Comparison of ENCODE assay signal across 23 cellular contexts in genomic region chr10:107490389-107490788, GRCh38.
DNase-seq lines count a peak whose midpoint lies in the region; ATAC-seq, FAIRE-seq and TF ChIP-seq lines count a peak whose summit lies in the region.
"Had no signal": no experiment of that assay in that cellular context is flagged by ENCODE, and none has a peak within 500 bp of the region (broad histone marks: within the 10 kb centered on the region; RNA-seq: fewer than 3 reads in every experiment).

No MANE protein-coding gene starts in this region.

- H3K27me3 ChIP-seq in liver (ENCODE audit: control insufficient read depth in 4 of 4, insufficient read depth in 4 of 4, low read length in 3 of 4): no peaks in the 10 kb centered on the region
- H3K27me3 ChIP-seq in HepG2 (ENCODE audit: control insufficient read depth in 1 of 2, insufficient read depth in 2 of 2, low read length in 2 of 2): no peaks in the 10 kb centered on the region
- H3K27me3 ChIP-seq in right lobe of liver: no peaks in the 10 kb centered on the region
- H3K27me3 ChIP-seq in endodermal cell (ENCODE audit: control insufficient read depth, insufficient read depth, low read length, poor library complexity, severe bottlenecking): no peaks in the 10 kb centered on the region
- H3K27me3 ChIP-seq: BLaER1 had no signal

- no peak for DNase-seq in HepG2 (ENCODE audit: low spot score)
- peak; percentile 16 for DNase-seq in cerebellum (ENCODE audit: low spot score)
- peak in 1 of 3 donors; percentile 53 for DNase-seq in right lobe of liver
- DNase-seq in NCI-H510A treated with DMSO at 0.1 percent for 48 hours (lab: John Stamatoyannopoulos, UW): no peak
- no peak for DNase-seq in endodermal cell
- DNase-seq: Caco-2; CD4-positive, CD25-positive, alpha-beta regulatory T cell; CD8-positive, alpha-beta T cell; DMS153; DND-41; GDM1; GM23248; H7; HCEC 1CT had no signal

- H3K9ac ChIP-seq in liver (ENCODE audit: low read depth in 1 of 2, low read length in 2 of 2): no peak overlapping the region
- no peak overlapping the region for H3K9ac ChIP-seq in HepG2 (ENCODE audit: insufficient read depth, low read depth, low read length)
- no peak overlapping the region for H3K9ac ChIP-seq in endodermal cell (ENCODE audit: extremely low read depth, low read length, poor library complexity, severe bottlenecking)
- H3K9ac ChIP-seq: BLaER1, GM23248 had no signal

- H3K9me3 Mint-ChIP-seq in endodermal cell: no peaks in the 10 kb centered on the region

- in situ Hi-C loops in HepG2 (cut with HindIII; ENCODE audit: extremely low pct_ligation_motif_present, low pct_unique_long_range_greater_than_20kb): no loop called here

- CTCF ChIA-PET in HepG2 (lab: Yijun Ruan, JAX; ENCODE audit: low intra/inter-chr PET ratio, low total read pairs): no interaction called here

- H2AFZ ChIP-seq in HepG2 (ENCODE audit: low read length): no peak overlapping the region
- H2AFZ ChIP-seq: GM23248 had no signal

- TF ChIP-seq CTCF in liver (IDR thresholded peaks at IDR 0.05; ENCODE audit: low read depth, low read length, missing input control) (no peak), HepG2 (CRISPR knock-in tag; IDR thresholded peaks at IDR 0.05) (no peak), right lobe of liver (IDR thresholded peaks at IDR 0.05) (no peak), endodermal cell (conservative IDR thresholded peaks at IDR 0.05) (no peak)

- H3K79me2 ChIP-seq in HepG2 (ENCODE audit: insufficient read depth, low read length): no peaks in the 10 kb centered on the region

- H3K4me1 ChIP-seq in liver (ENCODE audit: control insufficient read depth in 4 of 4, insufficient read depth in 4 of 4, low read length in 3 of 4) (peaks cover 0 to 18% (median 10%) of the 10 kb centered on the region in 4 donors), HepG2 (ENCODE audit: insufficient read depth, low read length) (no peaks in the 10 kb centered on the region), right lobe of liver (peaks cover 0 to 4% (median 0%) of the 10 kb centered on the region in 4 donors), endodermal cell (ENCODE audit: control insufficient read depth, insufficient read depth, low read length) (peaks cover 3% of the 10 kb centered on the region)
- H3K4me1 ChIP-seq: BLaER1, Caco-2 had no signal

- TF ChIP-seq RAD21 in liver (IDR thresholded peaks at IDR 0.05) (peak; percentile 3 to 36), HepG2 (CRISPR knock-in tag; IDR thresholded peaks at IDR 0.05) (no peak)

- no peak overlapping the region for H3K4me3 Mint-ChIP-seq in endodermal cell
- H3K4me3 Mint-ChIP-seq: B cell; CD4-positive, CD25-positive, alpha-beta regulatory T cell; CD8-positive, alpha-beta T cell had no signal

- no peak for TF ChIP-seq POLR2A in HepG2 (IDR thresholded peaks at IDR 0.05; ENCODE audit: insufficient read depth in 1 of 2, low read depth in 2 of 2, low read length in 2 of 2)
- no peak for TF ChIP-seq POLR2A in right lobe of liver (IDR thresholded peaks at IDR 0.05)

- H3K27ac ChIP-seq in liver (ENCODE audit: low read depth in 1 of 2, low read length in 2 of 2): no peak overlapping the region
- no peak overlapping the region for H3K27ac ChIP-seq in HepG2 (ENCODE audit: extremely low read length, insufficient read depth, low read length)
- H3K27ac ChIP-seq in right lobe of liver: no peak overlapping the region
- H3K27ac ChIP-seq in endodermal cell (ENCODE audit: low read depth, low read length): no peak overlapping the region
- H3K27ac ChIP-seq: 22Rv1, BLaER1, C4-2B, GM23248 had no signal

- H3K36me3 ChIP-seq in liver (ENCODE audit: control insufficient read depth in 4 of 4, insufficient read depth in 3 of 4, low read depth in 1 of 4, low read length in 3 of 4): no peaks in the 10 kb centered on the region
- H3K36me3 ChIP-seq in HepG2 (replicated peaks in 1 of 2; ENCODE audit: control insufficient read depth in 1 of 2, insufficient read depth in 2 of 2, low read length in 2 of 2): no peaks in the 10 kb centered on the region
- no peaks in the 10 kb centered on the region for H3K36me3 ChIP-seq in right lobe of liver
- H3K36me3 ChIP-seq in endodermal cell (ENCODE audit: control insufficient read depth, insufficient read depth, low read length): no peaks in the 10 kb centered on the region
- H3K36me3 ChIP-seq: BLaER1 had no signal

- no peak overlapping the region for H3K4me3 ChIP-seq in liver (ENCODE audit: low read depth in 1 of 3, low read length in 3 of 3)
- no peak overlapping the region for H3K4me3 ChIP-seq in HepG2 (replicated peaks in 1 of 3; ENCODE audit: insufficient read depth in 1 of 3, low read depth in 2 of 3, low read length in 3 of 3)
- H3K4me3 ChIP-seq in right lobe of liver: no peak overlapping the region
- H3K4me3 ChIP-seq in endodermal cell (ENCODE audit: low read length): no peak overlapping the region
- H3K4me3 ChIP-seq: BLaER1, GM12878, GM23248 had no signal

- H3K4me2 ChIP-seq in HepG2 (ENCODE audit: low read depth, low read length): no peak overlapping the region
- H3K4me2 ChIP-seq: BLaER1 had no signal

- WGBS in liver: 63% methylated on average over 2 of the region's 2 CpGs
- WGBS in HepG2 (ENCODE audit: low lambda C conversion rate): 86% methylated on average over 2 of the region's 2 CpGs
- 34% methylated on average over 2 of the region's 2 CpGs for WGBS in right lobe of liver (ENCODE audit: insufficient coverage, low coverage, low lambda C conversion rate, missing lambda C conversion rate)
- 93 to 100% methylated on average over 2 of the region's 2 CpGs for WGBS in endodermal cell (ENCODE audit: insufficient coverage in 1 of 2, insufficient read length in 1 of 2), 2 experiments

- BruUV-seq in HepG2 (replicated peaks; lab: Mats Ljungman, UMichigan): no TSS peak

- no peaks in the 10 kb centered on the region for H3K9me3 ChIP-seq in liver (ENCODE audit: control insufficient read depth in 4 of 4, low read length in 3 of 4)
- H3K9me3 ChIP-seq in HepG2 (ENCODE audit: low read length): peaks cover 100% of the 10 kb centered on the region
- H3K9me3 ChIP-seq in right lobe of liver: no peaks in the 10 kb centered on the region
- no peaks in the 10 kb centered on the region for H3K9me3 ChIP-seq in endodermal cell (ENCODE audit: control insufficient read depth, low read length)
- H3K9me3 ChIP-seq: BLaER1, Caco-2 had no signal

- no peaks in the 10 kb centered on the region for H4K20me1 ChIP-seq in HepG2 (ENCODE audit: insufficient read depth, low read length)
- H4K20me1 ChIP-seq: BLaER1 had no signal

- no peak for ATAC-seq in HepG2
- peak; percentile 95 to 99 (median 98) for ATAC-seq in right lobe of liver
- ATAC-seq: CD8-positive, alpha-beta T cell; GM12878 had no signal

- intact Hi-C loops in HepG2 (cut with micrococcal nuclease; ENCODE audit: unreplicated experiment): no loop called here
- intact Hi-C loops in right lobe of liver (cut with DNase I): no loop called here

- no peak for TF ChIP-seq EP300 in HepG2 (IDR thresholded peaks at IDR 0.05; ENCODE audit: low read depth in 2 of 2, low read length in 2 of 2)
- TF ChIP-seq EP300 in HepG2 (CRISPR knock-in tag; IDR thresholded peaks at IDR 0.05; ENCODE audit: borderline replicate concordance): no peak

- POLR2A ChIA-PET in HepG2 (lab: Yijun Ruan, JAX): no interaction called here

- no peak for FAIRE-seq in HepG2 (lab: Jason Lieb, UNC)
- FAIRE-seq: A204.1, GM12878, GM19239, H1 had no signal

- no peaks in the 10 kb centered on the region for H3K36me3 Mint-ChIP-seq in endodermal cell (ENCODE audit: low read depth)
- H3K36me3 Mint-ChIP-seq: CD4-positive, CD25-positive, alpha-beta regulatory T cell; CD8-positive, alpha-beta T cell had no signal

- H3K27ac Mint-ChIP-seq in endodermal cell: no peak overlapping the region
- H3K27ac Mint-ChIP-seq: B cell; CD4-positive, CD25-positive, alpha-beta regulatory T cell; CD8-positive, alpha-beta T cell had no signal

- H3K4me1 Mint-ChIP-seq in endodermal cell: peaks cover 8% of the 10 kb centered on the region
- H3K4me1 Mint-ChIP-seq: B cell; CD4-positive, CD25-positive, alpha-beta regulatory T cell had no signal

- H3K27me3 Mint-ChIP-seq in endodermal cell (ENCODE audit: insufficient read depth): no peaks in the 10 kb centered on the region
- H3K27me3 Mint-ChIP-seq: B cell; CD4-positive, CD25-positive, alpha-beta regulatory T cell had no signal

TF ChIP-seq in liver, 16 proteins besides CTCF, POLR2A, EP300 and RAD21 (continues in another document):
- TF ChIP-seq HNF4G (IDR thresholded peaks at IDR 0.05): peak; percentile 39
- no peak for TF ChIP-seq EGR1 (IDR thresholded peaks at IDR 0.05; ENCODE audit: low read depth in 2 of 2)

TF ChIP-seq in HepG2, 621 proteins besides CTCF, POLR2A, EP300 and RAD21:
- TF ChIP-seq, protein P1, sequence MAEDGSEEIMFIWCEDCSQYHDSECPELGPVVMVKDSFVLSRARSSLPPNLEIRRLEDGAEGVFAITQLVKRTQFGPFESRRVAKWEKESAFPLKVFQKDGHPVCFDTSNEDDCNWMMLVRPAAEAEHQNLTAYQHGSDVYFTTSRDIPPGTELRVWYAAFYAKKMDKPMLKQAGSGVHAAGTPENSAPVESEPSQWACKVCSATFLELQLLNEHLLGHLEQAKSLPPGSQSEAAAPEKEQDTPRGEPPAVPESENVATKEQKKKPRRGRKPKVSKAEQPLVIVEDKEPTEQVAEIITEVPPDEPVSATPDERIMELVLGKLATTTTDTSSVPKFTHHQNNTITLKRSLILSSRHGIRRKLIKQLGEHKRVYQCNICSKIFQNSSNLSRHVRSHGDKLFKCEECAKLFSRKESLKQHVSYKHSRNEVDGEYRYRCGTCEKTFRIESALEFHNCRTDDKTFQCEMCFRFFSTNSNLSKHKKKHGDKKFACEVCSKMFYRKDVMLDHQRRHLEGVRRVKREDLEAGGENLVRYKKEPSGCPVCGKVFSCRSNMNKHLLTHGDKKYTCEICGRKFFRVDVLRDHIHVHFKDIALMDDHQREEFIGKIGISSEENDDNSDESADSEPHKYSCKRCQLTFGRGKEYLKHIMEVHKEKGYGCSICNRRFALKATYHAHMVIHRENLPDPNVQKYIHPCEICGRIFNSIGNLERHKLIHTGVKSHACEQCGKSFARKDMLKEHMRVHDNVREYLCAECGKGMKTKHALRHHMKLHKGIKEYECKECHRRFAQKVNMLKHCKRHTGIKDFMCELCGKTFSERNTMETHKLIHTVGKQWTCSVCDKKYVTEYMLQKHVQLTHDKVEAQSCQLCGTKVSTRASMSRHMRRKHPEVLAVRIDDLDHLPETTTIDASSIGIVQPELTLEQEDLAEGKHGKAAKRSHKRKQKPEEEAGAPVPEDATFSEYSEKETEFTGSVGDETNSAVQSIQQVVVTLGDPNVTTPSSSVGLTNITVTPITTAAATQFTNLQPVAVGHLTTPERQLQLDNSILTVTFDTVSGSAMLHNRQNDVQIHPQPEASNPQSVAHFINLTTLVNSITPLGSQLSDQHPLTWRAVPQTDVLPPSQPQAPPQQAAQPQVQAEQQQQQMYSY (CRISPR knock-in tag; IDR thresholded peaks at IDR 0.05): no peak
